Comparison of ENCODE assay signal across 8 cellular contexts in genomic region chr5:154038241-154038603, GRCh38. TPM values are rescaled to one million over a fixed set of nuclear protein-coding genes. Genes with fewer than 3 reads are reported as not detected.
DNase-seq lines count a peak whose midpoint lies in the region; ATAC-seq and TF ChIP-seq lines count a peak whose summit lies in the region.

No MANE protein-coding gene starts in this region.

- H3K27me3 ChIP-seq in transverse colon = no peaks in the 10 kb centered on the region

- no peak for TF ChIP-seq POLR2A in transverse colon (IDR thresholded peaks at IDR 0.05)

- WGBS in transverse colon (ENCODE audit: low coverage in 1 of 2), 2 donors = 0 to 1% methylated on average over 12 to 13 of the region's 13 CpGs

- peaks cover 23% of the 10 kb centered on the region for H3K4me1 Mint-ChIP-seq in endothelial cell (ENCODE audit: unreplicated experiment)
- H3K4me1 Mint-ChIP-seq in naive thymus-derived CD8-positive, alpha-beta T cell = peaks cover 33 to 72% (median 61%) of the 10 kb centered on the region in 4 donors

- H3K4me3 ChIP-seq in GM08714 (ENCODE audit: low read length) (peak overlapping the region; percentile 85), transverse colon (peak overlapping the region; percentile 68 to 90 (median 72))

- no peaks in the 10 kb centered on the region for H3K9me3 Mint-ChIP-seq in endothelial cell (ENCODE audit: unreplicated experiment)
- H3K9me3 Mint-ChIP-seq in naive thymus-derived CD8-positive, alpha-beta T cell = no peaks in the 10 kb centered on the region

- H3K4me1 ChIP-seq in transverse colon = peaks cover 0 to 39% (median 13%) of the 10 kb centered on the region in 4 donors

- in situ Hi-C loops in transverse colon (cut with MboI; ENCODE audit: low pct_ligation_motif_present in 1 of 4, low pct_unique_long_range_greater_than_20kb in 1 of 4, low sequenced_read_pairs in 3 of 4) = no loop called here

- no peak for TF ChIP-seq EP300 in transverse colon (IDR thresholded peaks at IDR 0.05; ENCODE audit: low read depth)

- H3K27ac Mint-ChIP-seq in endothelial cell (ENCODE audit: unreplicated experiment) = peak overlapping the region; percentile 95
- peak overlapping the region; percentile 97 to 99 (median 98) for H3K27ac Mint-ChIP-seq in naive thymus-derived CD8-positive, alpha-beta T cell

- H3K36me3 ChIP-seq in transverse colon = no peaks in the 10 kb centered on the region

- H3K4me3 Mint-ChIP-seq in endothelial cell (ENCODE audit: unreplicated experiment) = peak overlapping the region; percentile 97
- H3K4me3 Mint-ChIP-seq in naive thymus-derived CD8-positive, alpha-beta T cell = peak overlapping the region; percentile 92 to 99 (median 98)

- intact Hi-C loops in transverse colon (cut with DNase I; ENCODE audit: low total_unique reads) = no loop called here

- peak overlapping the region; percentile 87 to 95 (median 90) for H3K27ac ChIP-seq in transverse colon

- no peaks in the 10 kb centered on the region for H3K36me3 Mint-ChIP-seq in endothelial cell (ENCODE audit: low read depth, unreplicated experiment)
- peaks cover 0 to 18% (median 7%) of the 10 kb centered on the region in 3 donors for H3K36me3 Mint-ChIP-seq in naive thymus-derived CD8-positive, alpha-beta T cell

- H3K27me3 Mint-ChIP-seq in endothelial cell (ENCODE audit: unreplicated experiment) = no peaks in the 10 kb centered on the region
- H3K27me3 Mint-ChIP-seq in naive thymus-derived CD8-positive, alpha-beta T cell = no peaks in the 10 kb centered on the region

- POLR2A ChIA-PET in naive thymus-derived CD8-positive, alpha-beta T cell (lab: Charles Lee) = interaction anchor here (1.0 to 1.7 kb wide), 6 partner anchors 12 to 408 kb away, joined by 3 to 35 read pairs (median 4); partner anchors contain the start of genes GALNT10 and SAP30L

- H3K9me3 ChIP-seq in transverse colon = no peaks in the 10 kb centered on the region

- ATAC-seq in GM21367 (IDR thresholded peaks at IDR 0.05; ENCODE audit: unreplicated experiment) = peak; percentile 51
- ATAC-seq in HG03575 (IDR thresholded peaks at IDR 0.05; ENCODE audit: extremely low read depth, insufficient number of reproducible peaks, low FRiP score, unreplicated experiment) = peak; percentile 33
- peak; percentile 48 to 52 for ATAC-seq in naive thymus-derived CD8-positive, alpha-beta T cell

- no peak for TF ChIP-seq CTCF in endothelial cell (IDR thresholded peaks at IDR 0.05; ENCODE audit: unreplicated experiment)
- TF ChIP-seq CTCF in transverse colon (IDR thresholded peaks at IDR 0.05) = no peak

- peak; percentile 17 for DNase-seq in T-helper 9 cell
- no peak for DNase-seq in endothelial cell (ENCODE audit: low spot score)
- DNase-seq in naive thymus-derived CD8-positive, alpha-beta T cell = peak in 6 of 10 donors; percentile 8 to 66 (median 32)
- peak; percentile 49 for DNase-seq in transverse colon
- DNase-seq in cerebellar cortex (ENCODE audit: low spot score) = no peak

RNA-seq across cellular contexts. Expression of gene FAM114A2, which starts 0.5 kb away (rescaled TPM):
- 28.4 TPM for total RNA-seq in endothelial cell (ENCODE audit: unreplicated experiment)
- total RNA-seq in naive thymus-derived CD8-positive, alpha-beta T cell = 10 to 100 TPM; 43.4 to 44.8 TPM
- polyA plus RNA-seq in naive thymus-derived CD8-positive, alpha-beta T cell = 10 to 100 TPM; 14.0 to 21.9 (median 19.6) TPM
- total RNA-seq in transverse colon = 10 to 100 TPM in 2 of 4 donors, 1 to 10 TPM in 2; 4.5 to 18.0 (median 10.6) TPM

RNA-seq across cellular contexts. Expression of gene MFAP3, which starts 0.5 kb away (rescaled TPM):
- 42.7 TPM for total RNA-seq in endothelial cell (ENCODE audit: unreplicated experiment)
- total RNA-seq in naive thymus-derived CD8-positive, alpha-beta T cell = 10 to 100 TPM; 23.0 to 26.1 TPM
- 1 to 10 TPM; 4.0 to 7.5 (median 5.4) TPM for polyA plus RNA-seq in naive thymus-derived CD8-positive, alpha-beta T cell
- 10 to 100 TPM in 3 of 4 donors, 1 to 10 TPM in 1; 5.0 to 45.3 (median 35.1) TPM for total RNA-seq in transverse colon

Comparison
In these comparisons a context has a peak if more than half of its experiments do, and no peak if none do; other contexts are left out.
1. DNase-seq: peak in T-helper 9 cell (single experiment), naive thymus-derived CD8-positive, alpha-beta T cell (6 of 10) and transverse colon (single experiment); none in endothelial cell (single experiment) and cerebellar cortex (single experiment).
2. Peak in every context shown above with its lines, with median percentiles within 50 percentile points of each other: ATAC-seq.